Comparison of ENCODE assay signal across 8 cellular contexts in the genomic region with DNA sequence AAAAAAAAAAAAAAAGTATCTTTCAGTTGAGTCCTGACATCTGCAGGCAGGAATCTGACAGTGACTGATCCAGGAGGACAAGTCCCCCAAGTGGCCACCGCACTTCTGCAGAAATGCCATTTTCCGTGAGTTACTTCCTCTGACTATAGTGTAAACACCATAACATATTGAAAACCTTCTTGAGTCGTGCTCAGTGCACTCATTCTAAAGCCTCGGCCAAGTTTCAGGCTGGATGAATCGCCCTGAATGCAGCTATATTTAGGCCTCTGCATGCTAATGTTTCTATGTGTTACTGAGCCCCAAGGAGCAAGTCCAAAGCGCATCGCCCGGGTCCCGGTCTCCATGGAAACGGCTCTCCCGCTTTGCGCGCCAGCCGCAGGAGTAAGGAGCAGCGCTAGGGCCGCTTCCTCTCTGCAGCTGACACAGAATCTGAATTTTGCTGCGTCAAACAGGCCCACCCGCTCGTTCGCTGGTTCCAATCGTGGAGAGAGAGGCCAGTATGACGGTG.
DNase-seq lines count a peak whose midpoint lies in the region; ATAC-seq and TF ChIP-seq lines count a peak whose summit lies in the region.
"Had no signal": no experiment of that assay in that cellular context is flagged by ENCODE, and none has a peak within 500 bp of the region (broad histone marks: within the 10 kb centered on the region; RNA-seq: fewer than 3 reads in every experiment).

No MANE protein-coding gene starts in this region.

- H3K4me2 ChIP-seq in GM23338, result peak overlapping the region; percentile 66
- peak overlapping the region; percentile 61 for H3K4me2 ChIP-seq in neuronal stem cell (ENCODE audit: insufficient read depth, low read length, poor library complexity, severe bottlenecking)

- H3K4me3 ChIP-seq in GM23338 (peak overlapping the region; percentile 47), esophagus muscularis mucosa (peak overlapping the region; percentile 13 to 41 (median 36)), neuronal stem cell (ENCODE audit: low read length in 2 of 2) (no peak overlapping the region), lower leg skin (ENCODE audit: low read depth, poor library complexity, severe bottlenecking) (no peak overlapping the region)

- peak; percentile 92 for DNase-seq in GM23338 (ENCODE audit: low spot score)
- peak; percentile 3 for DNase-seq in RKO (ENCODE audit: low spot score)
- peak; percentile 91 for DNase-seq in esophagus muscularis mucosa (ENCODE audit: extremely low spot score)
- DNase-seq in neuronal stem cell (ENCODE audit: low spot score), result peak; percentile 72
- DNase-seq in HT-29 (ENCODE audit: low spot score), result no peak
- no peak for DNase-seq in lower leg skin (ENCODE audit: low spot score in 2 of 2)

- no peak overlapping the region for H4K91ac ChIP-seq in neuronal stem cell (ENCODE audit: low read depth, low read length, poor library complexity)

- H3K4me1 ChIP-seq in GM23338 (ENCODE audit: insufficient read depth) (peaks cover 9% of the 10 kb centered on the region), esophagus muscularis mucosa (peaks cover 0 to 13% (median 12%) of the 10 kb centered on the region in 4 donors), neuronal stem cell (ENCODE audit: control insufficient read depth in 2 of 2, insufficient read depth in 1 of 2, low read depth in 1 of 2, low read length in 2 of 2) (peaks cover 0 to 6% of the 10 kb centered on the region in 2 donors)

- H3K9me3 ChIP-seq in esophagus muscularis mucosa (no peaks in the 10 kb centered on the region), neuronal stem cell (replicated peaks in 1 of 2; ENCODE audit: control insufficient read depth in 2 of 2, insufficient read depth in 1 of 2, low read depth in 1 of 2, low read length in 2 of 2) (no peaks in the 10 kb centered on the region)
- H3K9me3 ChIP-seq: neutrophil had no signal

- no peak overlapping the region for H2BK15ac ChIP-seq in neuronal stem cell (ENCODE audit: low read length)

- H3K36me3 Mint-ChIP-seq in GM23338 (ENCODE audit: low read depth), result no peaks in the 10 kb centered on the region

- peak overlapping the region; percentile 11; the same call in 1 of the 2 replicates for H3K27ac Mint-ChIP-seq in GM23338

- peaks cover 15% of the 10 kb centered on the region for H3K4me1 Mint-ChIP-seq in GM23338

- no peak overlapping the region for H2BK5ac ChIP-seq in neuronal stem cell (ENCODE audit: low read length)

- no peak overlapping the region for H3K27ac ChIP-seq in GM23338 (ENCODE audit: low read depth)
- peak overlapping the region in 2 of 4 donors; percentile 15 to 17 for H3K27ac ChIP-seq in esophagus muscularis mucosa (replicated peaks in 1 of 4)
- H3K27ac ChIP-seq in neuronal stem cell (replicated peaks; ENCODE audit: low read length), result peak overlapping the region; percentile 13
- H3K27ac ChIP-seq: neutrophil had no signal

- H3K23ac ChIP-seq in neuronal stem cell (ENCODE audit: low read depth, low read length, poor library complexity), result peak overlapping the region; percentile 46

- WGBS in esophagus muscularis mucosa, result 4% methylated on average over 9 of the region's 22 CpGs
- WGBS in neuronal stem cell (ENCODE audit: extremely low coverage in 2 of 2, insufficient read length in 2 of 2, insufficient replicate concordance in 1 of 2), 2 donors, result no CpG with 5 or more reads among the region's 22 CpGs
- WGBS in lower leg skin, 2 donors, result 11 to 18% methylated on average over 22 of the region's 22 CpGs

- H3K9me3 Mint-ChIP-seq in GM23338, result no peaks in the 10 kb centered on the region; the same call in 2 of the 3 replicates

- H3K36me3 ChIP-seq in GM23338 (ENCODE audit: insufficient read depth) (no peaks in the 10 kb centered on the region), esophagus muscularis mucosa (no peaks in the 10 kb centered on the region), neuronal stem cell (replicated peaks in 1 of 2; ENCODE audit: control insufficient read depth in 2 of 2, insufficient read depth in 2 of 2, low read length in 2 of 2) (no peaks in the 10 kb centered on the region)
- H3K36me3 ChIP-seq: neutrophil had no signal

- no peaks in the 10 kb centered on the region for H3K79me2 ChIP-seq in GM23338 (replicated peaks; ENCODE audit: insufficient read depth)

- H3F3A ChIP-seq in GM23338 (replicated peaks; ENCODE audit: low read depth), result no peaks in the 10 kb centered on the region

- H3K18ac ChIP-seq in neuronal stem cell (ENCODE audit: low read length), result peak overlapping the region; percentile 21

- H3K27me3 ChIP-seq in GM23338 (ENCODE audit: insufficient read depth), result 0 out of 2 replicates have a peak, but pooled peaks cover 5% of the 10 kb centered on the region
- no peaks in the 10 kb centered on the region for H3K27me3 ChIP-seq in esophagus muscularis mucosa
- no peaks in the 10 kb centered on the region for H3K27me3 ChIP-seq in neuronal stem cell (ENCODE audit: control insufficient read depth in 3 of 3, insufficient read depth in 3 of 3, low read depth in 1 of 3, low read length in 3 of 3)

- H3K27me3 Mint-ChIP-seq in GM23338 (ENCODE audit: insufficient read depth, low read depth, poor library complexity), result peaks cover 2% of the 10 kb centered on the region

- no peak overlapping the region for H3K4ac ChIP-seq in neuronal stem cell (ENCODE audit: low read length)

- no peak overlapping the region for H2BK12ac ChIP-seq in neuronal stem cell (ENCODE audit: low read length)

- H3K9me2 ChIP-seq in GM23338 (ENCODE audit: insufficient read depth), result no peaks in the 10 kb centered on the region

- H2AK5ac ChIP-seq in neuronal stem cell (ENCODE audit: low read depth, low read length), result no peak overlapping the region

- peak; percentile 53 to 66 for TF ChIP-seq CTCF in GM23338 (conservative IDR thresholded peaks at IDR 0.05; ENCODE audit: low read depth in 2 of 2)
- TF ChIP-seq CTCF in esophagus muscularis mucosa (IDR thresholded peaks at IDR 0.05), result no peak
- TF ChIP-seq CTCF in lower leg skin (IDR thresholded peaks at IDR 0.05), result no peak

- peak overlapping the region; percentile 67 for H3K4me3 Mint-ChIP-seq in GM23338

- H2BK120ac ChIP-seq in neuronal stem cell (ENCODE audit: low read depth, low read length), result no peak overlapping the region

- H2AFZ ChIP-seq in GM23338, result peak overlapping the region; percentile 87; the same call in 1 of the 2 replicates
- H2AFZ ChIP-seq in neuronal stem cell (ENCODE audit: low read length), result peak overlapping the region; percentile 87

- no peak for TF ChIP-seq EP300 in esophagus muscularis mucosa (IDR thresholded peaks at IDR 0.05)

- intact Hi-C loops in esophagus muscularis mucosa (cut with DNase I) (no loop called here), lower leg skin (cut with DNase I; ENCODE audit: low total_unique reads) (no loop called here)

- ATAC-seq in GM23338 (peak; percentile 99), GM18867 (IDR thresholded peaks at IDR 0.05; ENCODE audit: unreplicated experiment) (no peak)

- no peaks in the 10 kb centered on the region for H4K20me1 ChIP-seq in GM23338 (replicated peaks; ENCODE audit: insufficient read depth)

- no peaks in the 10 kb centered on the region for H3K79me1 ChIP-seq in neuronal stem cell (ENCODE audit: low read depth, low read length)

- H3K14ac ChIP-seq in neuronal stem cell (ENCODE audit: low read length), result no peak overlapping the region

- H3K9ac ChIP-seq in neuronal stem cell (ENCODE audit: low read depth, low read length, poor library complexity), result no peak overlapping the region

- no peak overlapping the region for H4K8ac ChIP-seq in neuronal stem cell (ENCODE audit: low read depth, low read length)

- TF ChIP-seq POLR2A in esophagus muscularis mucosa (IDR thresholded peaks at IDR 0.05; ENCODE audit: low read depth), result no peak
- no peak for TF ChIP-seq POLR2A in lower leg skin (IDR thresholded peaks at IDR 0.05)

TF ChIP-seq in GM23338, 12 proteins besides CTCF, POLR2A, EP300 and RAD21 (continues in another document):
- TF ChIP-seq EZH2phosphoT487 (IDR thresholded peaks at IDR 0.05; ENCODE audit: unreplicated experiment) (no peak), STAT1 (IDR thresholded peaks at IDR 0.05; ENCODE audit: unreplicated experiment) (no peak), JUNB (IDR thresholded peaks at IDR 0.05; ENCODE audit: unreplicated experiment) (no peak)

Comparison
In these comparisons a context has a peak if more than half of its experiments do, and no peak if none do; other contexts are left out.
1. DNase-seq: peak in GM23338 (single experiment), RKO (single experiment), esophagus muscularis mucosa (single experiment) and neuronal stem cell (single experiment); none in HT-29 (single experiment) and lower leg skin (0 of 2).
2. H3K4me3 ChIP-seq: peak in GM23338 (single experiment) and esophagus muscularis mucosa (4 of 4); none in neuronal stem cell (0 of 2) and lower leg skin (single experiment).
3. CTCF ChIP-seq: peak in GM23338 (2 of 2); none in esophagus muscularis mucosa (0 of 3) and lower leg skin (0 of 3).